ENCODE assay signal across 9 cellular contexts in the genomic region with DNA sequence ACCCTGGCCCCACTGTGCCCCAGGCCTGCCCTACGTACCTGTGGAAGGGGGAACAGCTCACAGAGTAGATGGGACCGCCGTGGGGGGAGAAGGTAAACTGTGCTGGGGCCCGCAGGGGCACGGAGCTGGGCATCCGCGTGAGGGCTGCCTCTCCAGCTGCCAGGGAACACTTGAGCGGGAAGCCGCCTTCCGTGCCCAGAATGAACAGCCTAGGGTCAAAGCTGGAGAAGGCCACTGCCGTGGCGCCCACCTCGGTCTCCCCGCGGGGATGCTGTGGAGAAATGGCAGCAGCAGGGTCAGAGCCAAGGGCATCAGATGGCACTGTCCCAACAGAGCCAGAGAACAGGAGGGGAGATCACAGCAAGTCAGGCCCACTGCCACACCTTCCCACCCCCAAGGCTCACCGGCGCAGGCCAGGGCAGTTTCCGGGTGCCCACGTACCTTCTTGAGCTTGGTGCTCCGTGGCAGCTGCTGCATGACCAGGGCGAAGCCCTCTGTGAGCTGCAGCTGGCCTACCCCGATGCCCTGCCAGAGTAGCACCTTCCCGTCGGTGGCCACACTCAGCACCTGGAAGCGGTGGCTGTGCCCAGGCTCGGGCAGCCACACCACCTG. TPM values are rescaled to one million over a fixed set of nuclear protein-coding genes. Genes with fewer than 3 reads are reported as not detected.
DNase-seq lines count a peak whose midpoint lies in the region; TF ChIP-seq lines count a peak whose summit lies in the region.
"Had no signal": no experiment of that assay in that cellular context is flagged by ENCODE, and none has a peak within 500 bp of the region (broad histone marks: within the 10 kb centered on the region; RNA-seq: fewer than 3 reads in every experiment).

No MANE protein-coding gene starts in this region.

- no peak for TF ChIP-seq CTCF in PC-9 (conservative IDR thresholded peaks at IDR 0.05)
- TF ChIP-seq CTCF in endodermal cell (conservative IDR thresholded peaks at IDR 0.05) = no peak
- TF ChIP-seq CTCF in tibial nerve (IDR thresholded peaks at IDR 0.05) = no peak

- H3F3A ChIP-seq in PC-9 (ENCODE audit: insufficient read depth, low read depth) = peaks cover 43% of the 10 kb centered on the region; the same call in 1 of the 2 replicates

- no peak overlapping the region for H3K27ac ChIP-seq in PC-9
- H3K27ac ChIP-seq in endodermal cell (ENCODE audit: low read depth, low read length) = no peak overlapping the region
- peak overlapping the region; percentile 84 to 95 (median 90) for H3K27ac ChIP-seq in tibial nerve

- H3K9me3 Mint-ChIP-seq in endodermal cell = no peaks in the 10 kb centered on the region
- H3K9me3 Mint-ChIP-seq: T-helper 2 cell treated with Interferon-gamma antibody and Interleukin-4, amounts not matched to agents 5 μg/mL and 100 μg/mL, for 36 hours had no signal

- H3K9me3 ChIP-seq in PC-9 (ENCODE audit: insufficient read depth, low read depth) (no peaks in the 10 kb centered on the region), endodermal cell (ENCODE audit: control insufficient read depth, low read length) (no peaks in the 10 kb centered on the region), mucosa of stomach (ENCODE audit: control insufficient read depth, low read length) (no peaks in the 10 kb centered on the region), tibial nerve (no peaks in the 10 kb centered on the region)

- 92 to 98% methylated on average over 8 to 26 of the region's 26 CpGs for WGBS in endodermal cell (ENCODE audit: insufficient coverage in 1 of 2, insufficient read length in 1 of 2), 2 experiments
- WGBS in tibial nerve, 2 donors = 62 to 70% methylated on average over 20 to 26 of the region's 26 CpGs

- H3K4me3 Mint-ChIP-seq in endodermal cell = no peak overlapping the region
- H3K4me3 Mint-ChIP-seq: T-helper 2 cell treated with Interferon-gamma antibody and Interleukin-4, amounts not matched to agents 5 μg/mL and 100 μg/mL, for 36 hours had no signal

- no peak overlapping the region for H3K4me3 ChIP-seq in PC-9
- H3K4me3 ChIP-seq in endodermal cell (ENCODE audit: low read length) = no peak overlapping the region
- H3K4me3 ChIP-seq in mucosa of stomach (ENCODE audit: low read length) = no peak overlapping the region
- H3K4me3 ChIP-seq in tibial nerve = no peak overlapping the region

- H3K9ac ChIP-seq in endodermal cell (ENCODE audit: extremely low read depth, low read length, poor library complexity, severe bottlenecking) = no peak overlapping the region
- peak overlapping the region; percentile 63 for H3K9ac ChIP-seq in mucosa of stomach (ENCODE audit: low read length)

- DNase-seq in PC-9 (no peak), endodermal cell (no peak), tibial nerve (ENCODE audit: low spot score in 2 of 2) (no peak), cerebellar cortex (ENCODE audit: low spot score) (no peak), 8988T (no peak)
- no peak for DNase-seq in stimulated activated naive CD4-positive, alpha-beta T cell (lab: John Stamatoyannopoulos, UW)
- DNase-seq: midbrain had no signal

- intact Hi-C loops in PC-9 (cut with micrococcal nuclease; ENCODE audit: unreplicated experiment) = loop anchor here (1.0 to 5.0 kb wide), 8 partner anchors 49 to 393 kb away; a partner anchor contains a TSS

- TF ChIP-seq POLR2A in tibial nerve (IDR thresholded peaks at IDR 0.05) = no peak

- H3K79me2 ChIP-seq in PC-9 (ENCODE audit: low read depth) = no peaks in the 10 kb centered on the region

- no peaks in the 10 kb centered on the region for H3K27me3 Mint-ChIP-seq in endodermal cell (ENCODE audit: insufficient read depth)

- H4K20me1 ChIP-seq in PC-9 (ENCODE audit: insufficient read depth) = no peaks in the 10 kb centered on the region

- H3K36me3 ChIP-seq in PC-9 (ENCODE audit: low read depth) (peaks cover 15% of the 10 kb centered on the region), endodermal cell (ENCODE audit: control insufficient read depth, insufficient read depth, low read length) (peaks cover 44% of the 10 kb centered on the region), mucosa of stomach (ENCODE audit: control insufficient read depth, insufficient read depth, low read length) (peaks cover 14% of the 10 kb centered on the region), tibial nerve (peaks cover 0 to 71% (median 25%) of the 10 kb centered on the region in 3 donors)

- H3K27me3 ChIP-seq in PC-9 (ENCODE audit: insufficient read depth, low read depth) (no peaks in the 10 kb centered on the region), endodermal cell (ENCODE audit: control insufficient read depth, insufficient read depth, low read length, poor library complexity, severe bottlenecking) (no peaks in the 10 kb centered on the region), mucosa of stomach (ENCODE audit: control insufficient read depth, insufficient read depth, low read length) (no peaks in the 10 kb centered on the region), tibial nerve (no peaks in the 10 kb centered on the region)

- peaks cover 32% of the 10 kb centered on the region for H3K4me1 ChIP-seq in PC-9 (replicated peaks; ENCODE audit: insufficient read depth)
- peaks cover 6% of the 10 kb centered on the region for H3K4me1 ChIP-seq in endodermal cell (ENCODE audit: control insufficient read depth, insufficient read depth, low read length)
- H3K4me1 ChIP-seq in mucosa of stomach (ENCODE audit: control insufficient read depth, insufficient read depth, low read length) = peaks cover 34% of the 10 kb centered on the region
- peaks cover 0 to 35% (median 18%) of the 10 kb centered on the region in 4 donors for H3K4me1 ChIP-seq in tibial nerve

- BruUV-seq in PC-9 (replicated peaks; lab: Mats Ljungman, UMichigan) = no TSS peak

- no peak for TF ChIP-seq EP300 in tibial nerve (IDR thresholded peaks at IDR 0.05)

- peaks cover 2% of the 10 kb centered on the region for H3K4me1 Mint-ChIP-seq in endodermal cell

- peak overlapping the region; percentile 66 for H3K4me2 ChIP-seq in PC-9

- H3K36me3 Mint-ChIP-seq in endodermal cell (ENCODE audit: low read depth) = peaks cover 56% of the 10 kb centered on the region

- no peak overlapping the region for H2AFZ ChIP-seq in PC-9

- POLR2A ChIA-PET in PC-9 (lab: Charles Lee; ENCODE audit: unreplicated experiment) = interaction anchor here (0.5 to 2.0 kb wide), 7 partner anchors 50 to 442 kb away, joined by 3 to 21 read pairs (median 5); a partner anchor contains a TSS

- CTCF ChIA-PET in PC-9 (lab: Charles Lee) = interaction anchor here (0.5 to 0.6 kb wide), 4 partner anchors 14 to 196 kb away, joined by 3 to 5 read pairs (median 4); a partner anchor contains a TSS

- peak overlapping the region; percentile 80 for H3K27ac Mint-ChIP-seq in endodermal cell
- H3K27ac Mint-ChIP-seq: T-helper 2 cell treated with Interferon-gamma antibody and Interleukin-4, amounts not matched to agents 5 μg/mL and 100 μg/mL, for 36 hours had no signal

- no peaks in the 10 kb centered on the region for H3K9me2 ChIP-seq in PC-9 (ENCODE audit: insufficient read depth)

RNA-seq across cellular contexts. Expression of a gene that starts 21.9 kb away (rescaled TPM):
- total RNA-seq in PC-9 (2021) (225 and 263 TPM in 2 replicates), endodermal cell (100 to 1,000 TPM in 1 of 2 donors, 10 to 100 TPM in 1; 87.8 to 119 TPM), tibial nerve (100 to 1,000 TPM in 3 of 4 donors, 10 to 100 TPM in 1; 53.8 to 117 (median 111) TPM)
- 83.9 TPM for polyA plus RNA-seq in endodermal cell (2013, experiment 1 of 2)
- 77.9 TPM for polyA plus RNA-seq in endodermal cell (2013, experiment 2 of 2)

RNA-seq across cellular contexts. Expression of a gene that starts 54.3 kb away (rescaled TPM):
- total RNA-seq in PC-9 (2021) (539 and 738 TPM in 2 replicates), endodermal cell (100 to 1,000 TPM; 762 to 795 TPM), tibial nerve (100 to 1,000 TPM; 143 to 156 (median 145) TPM)
- polyA plus RNA-seq in endodermal cell (2013, experiment 1 of 2) = 715 TPM
- polyA plus RNA-seq in endodermal cell (2013, experiment 2 of 2) = 707 TPM

Comparison
In these comparisons a context has a peak if more than half of its experiments do, and no peak if none do; other contexts are left out.
1. H3K27ac ChIP-seq: peak in tibial nerve (4 of 4); none in PC-9 (single experiment) and endodermal cell (single experiment).